1 cellular context compared by ENCODE assay signal in genomic region chr3:49906004-49906860, GRCh38.
TF ChIP-seq lines count a peak whose summit lies in the region.

No MANE protein-coding gene starts in this region.

TF ChIP-seq in endothelial cell of umbilical vein, 7 proteins besides CTCF, POLR2A, EP300 and RAD21:
- TF ChIP-seq FOS (IDR thresholded peaks at IDR 0.05; ENCODE audit: borderline replicate concordance, insufficient read depth, low read length) (no peak), MYC (IDR thresholded peaks at IDR 0.05; ENCODE audit: low read depth, low read length) (no peak), GATA2 (IDR thresholded peaks at IDR 0.05; ENCODE audit: insufficient read depth, insufficient read length, low read depth, low read length) (no peak), JUN (IDR thresholded peaks at IDR 0.05; ENCODE audit: borderline replicate concordance, insufficient read depth, insufficient read length, low read depth) (no peak), POLR2AphosphoS5 (IDR thresholded peaks at IDR 0.05; ENCODE audit: insufficient read depth, low read depth, low read length) (no peak), MAX (IDR thresholded peaks at IDR 0.05; ENCODE audit: insufficient read depth, insufficient read length) (no peak), EZH2 (IDR thresholded peaks at IDR 0.05; ENCODE audit: borderline replicate concordance, low read depth, low read length, severe bottlenecking) (no peak)
